ENCODE assay signal across 9 cellular contexts in the genomic region with DNA sequence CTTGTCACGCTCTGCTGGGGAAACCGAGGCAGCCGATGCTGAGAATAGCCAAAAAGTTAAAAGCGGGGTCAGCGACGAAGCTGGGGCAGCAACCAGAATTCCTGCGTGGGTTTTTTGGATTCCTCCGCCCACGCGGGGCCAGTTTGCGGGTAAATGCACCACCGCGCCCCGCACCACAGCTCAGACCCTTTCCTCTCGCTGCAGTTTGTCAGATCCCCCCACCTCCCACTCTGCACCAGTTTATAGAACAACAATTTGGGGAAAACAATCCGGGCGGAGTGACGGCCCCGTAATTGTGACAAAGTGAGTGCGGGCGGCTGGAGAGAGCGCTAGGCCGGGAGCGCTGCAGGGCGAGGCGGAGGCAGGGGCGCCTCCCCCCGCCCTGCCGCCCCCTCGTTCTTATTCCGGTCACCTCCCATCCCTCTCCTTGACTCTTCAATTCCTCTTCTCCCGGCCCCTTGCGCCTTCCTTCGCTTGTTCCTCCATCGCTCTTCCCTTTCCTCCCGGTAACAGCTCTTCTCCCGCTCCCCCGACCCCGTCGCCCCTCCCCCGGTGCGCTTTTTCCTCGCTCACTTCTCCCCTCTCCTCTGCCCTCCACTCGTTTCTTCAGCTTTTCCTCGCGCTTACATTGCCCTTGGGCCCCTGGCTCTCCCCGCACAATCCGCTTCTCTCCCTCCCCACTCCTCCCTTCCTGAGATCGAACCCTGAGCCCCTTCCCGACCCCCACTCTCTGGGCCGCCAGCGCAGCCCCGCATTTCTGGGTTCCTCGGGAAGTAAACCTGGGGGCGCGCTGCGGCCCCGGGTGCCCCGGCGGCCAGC. TPM values are rescaled to one million over a fixed set of nuclear protein-coding genes. Genes with fewer than 3 reads are reported as not detected.
DNase-seq lines count a peak whose midpoint lies in the region; ATAC-seq and TF ChIP-seq lines count a peak whose summit lies in the region.
"Had no signal": no experiment of that assay in that cellular context is flagged by ENCODE, and none has a peak within 500 bp of the region (broad histone marks: within the 10 kb centered on the region; RNA-seq: fewer than 3 reads in every experiment).

No MANE protein-coding gene starts in this region.

- H3K27me3 ChIP-seq in AG04450 (ENCODE audit: control insufficient read depth, insufficient read depth, low read length) (peaks cover 59% of the 10 kb centered on the region), breast epithelium (peaks cover 14 to 37% of the 10 kb centered on the region in 2 donors)
- H3K27me3 ChIP-seq in naive thymus-derived CD4-positive, alpha-beta T cell (ENCODE audit: control insufficient read depth in 2 of 2, insufficient read depth in 2 of 2, low read length in 2 of 2), result peaks cover 25 to 49% of the 10 kb centered on the region in 2 donors

- peaks cover 0 to 1% (median 0%) of the 10 kb centered on the region in 11 donors for H3K9me3 Mint-ChIP-seq in naive thymus-derived CD4-positive, alpha-beta T cell

- H3K4me1 Mint-ChIP-seq in naive thymus-derived CD4-positive, alpha-beta T cell, result peaks cover 12 to 47% (median 37%) of the 10 kb centered on the region in 7 donors

- CTCF ChIA-PET in AG04450 (lab: Charles Lee), result interaction anchor here (0.6 to 5.5 kb wide), 9 partner anchors 8 to 1284 kb away, joined by 3 to 123 read pairs (median 10); no protein-coding TSS in a partner anchor
- CTCF ChIA-PET in naive thymus-derived CD4-positive, alpha-beta T cell (lab: Charles Lee), result interaction anchor here (1.3 to 3.3 kb wide), 4 partner anchors 12 to 56 kb away, joined by 4 to 26 read pairs (median 16); a partner anchor contains a TSS

- H3K27ac Mint-ChIP-seq in naive thymus-derived CD4-positive, alpha-beta T cell, result no peak overlapping the region

- no peak for TF ChIP-seq POLR2A in breast epithelium (IDR thresholded peaks at IDR 0.05)

- intact Hi-C loops in breast epithelium (cut with DNase I; ENCODE audit: low total_unique reads) (loop anchor here (10.0 kb wide), 1 partner anchor 169 kb away; no protein-coding TSS in a partner anchor), mucosa of descending colon (cut with DNase I, micrococcal nuclease) (loop anchor here in 1 of 2 donors (10.0 kb wide), 1 partner anchor 61 kb away; no protein-coding TSS in a partner anchor)
- intact Hi-C loops in naive thymus-derived CD4-positive, alpha-beta T cell (cut with micrococcal nuclease), result loop anchor here in 1 of 2 donors (5.0 kb wide), 1 partner anchor 254 kb away; a partner anchor contains a TSS

- peak overlapping the region; percentile 54 to 94 (median 84) for H3K4me3 Mint-ChIP-seq in naive thymus-derived CD4-positive, alpha-beta T cell

- H3K4me3 ChIP-seq in AG04450 (ENCODE audit: low read depth, low read length), result peak overlapping the region; percentile 46
- peak overlapping the region; percentile 29 for H3K4me3 ChIP-seq in GM12865 (ENCODE audit: low read depth, low read length)
- peak overlapping the region; percentile 27 to 69 (median 52) for H3K4me3 ChIP-seq in breast epithelium
- H3K4me3 ChIP-seq in naive thymus-derived CD4-positive, alpha-beta T cell (ENCODE audit: low read length), result peak overlapping the region; percentile 85
- no peak overlapping the region for H3K4me3 ChIP-seq in mucosa of descending colon

- peaks cover 45 to 89% (median 62%) of the 10 kb centered on the region in 5 donors for H3K27me3 Mint-ChIP-seq in naive thymus-derived CD4-positive, alpha-beta T cell

- H3K36me3 ChIP-seq in breast epithelium (no peaks in the 10 kb centered on the region), mucosa of descending colon (ENCODE audit: low read depth) (no peaks in the 10 kb centered on the region)
- H3K36me3 ChIP-seq in naive thymus-derived CD4-positive, alpha-beta T cell (ENCODE audit: control insufficient read depth in 2 of 3, insufficient read depth in 3 of 3, low read length in 3 of 3), result no peaks in the 10 kb centered on the region

- no peak for ATAC-seq in naive thymus-derived CD4-positive, alpha-beta T cell
- ATAC-seq in GM19328 (IDR thresholded peaks at IDR 0.05; ENCODE audit: unreplicated experiment), result no peak
- no peak for ATAC-seq in mucosa of descending colon

- TF ChIP-seq CTCF in AG04450 (IDR thresholded peaks at IDR 0.05; ENCODE audit: low read depth, low read length), result no peak
- no peak for TF ChIP-seq CTCF in GM12865 (IDR thresholded peaks at IDR 0.05; ENCODE audit: insufficient read depth, low read depth, low read length, missing control alignments)
- no peak for TF ChIP-seq CTCF in breast epithelium (IDR thresholded peaks at IDR 0.05)
- no peak for TF ChIP-seq CTCF in mucosa of descending colon (IDR thresholded peaks at IDR 0.05)

- DNase-seq in AG04450 (ENCODE audit: low read depth, low spot score) (no peak), GM12865 (ENCODE audit: low read depth) (no peak), breast epithelium (ENCODE audit: low spot score in 2 of 2) (peak in 1 of 2 donors; percentile 7), T1000 (lab: John Stamatoyannopoulos, UW) (no peak), T-helper 9 cell (no peak), mucosa of descending colon (no peak)
- no peak for DNase-seq in naive thymus-derived CD4-positive, alpha-beta T cell

- H3K4me1 ChIP-seq in breast epithelium, result peaks cover 23% of the 10 kb centered on the region in 2 donors
- H3K4me1 ChIP-seq in naive thymus-derived CD4-positive, alpha-beta T cell (ENCODE audit: control insufficient read depth in 2 of 2, insufficient read depth in 2 of 2, low read length in 2 of 2), result peaks cover 44 to 52% of the 10 kb centered on the region in 2 donors
- peaks cover 51% of the 10 kb centered on the region for H3K4me1 ChIP-seq in mucosa of descending colon (ENCODE audit: low read depth)

- POLR2A ChIA-PET in AG04450 (lab: Yijun Ruan, JAX), result interaction anchor here (2.5 kb wide), 1 partner anchor 14 kb away, joined by 7 read pairs; no protein-coding TSS in a partner anchor
- POLR2A ChIA-PET in naive thymus-derived CD4-positive, alpha-beta T cell (lab: Charles Lee), result interaction anchor here (2.5 kb wide), 1 partner anchor 21 kb away, joined by 8 read pairs; a partner anchor contains a TSS

- H3K9me3 ChIP-seq in AG04450 (ENCODE audit: control insufficient read depth, insufficient read depth, low read length), result no peaks in the 10 kb centered on the region; the same call in 1 of the 2 replicates
- no peaks in the 10 kb centered on the region for H3K9me3 ChIP-seq in breast epithelium
- H3K9me3 ChIP-seq in naive thymus-derived CD4-positive, alpha-beta T cell (ENCODE audit: control insufficient read depth in 2 of 3, low read length in 3 of 3), result no peaks in the 10 kb centered on the region
- H3K9me3 ChIP-seq in mucosa of descending colon, result no peaks in the 10 kb centered on the region

- H3K27ac ChIP-seq in AG04450 (ENCODE audit: low read depth, low read length), result no peak overlapping the region
- no peak overlapping the region for H3K27ac ChIP-seq in breast epithelium
- no peak overlapping the region for H3K27ac ChIP-seq in naive thymus-derived CD4-positive, alpha-beta T cell (ENCODE audit: low read depth, low read length)

- H3K36me3 Mint-ChIP-seq in naive thymus-derived CD4-positive, alpha-beta T cell, result no peaks in the 10 kb centered on the region

RNA-seq across cellular contexts. Expression of a gene that starts 0.6 kb away (rescaled TPM):
- 11.3 and 12.2 TPM in 2 replicates for polyA plus RNA-seq in AG04450 (2011; rRNA removed)
- polyA minus RNA-seq in AG04450 (2011; rRNA and poly(A)+ RNA removed), result 6.9 and 7.1 TPM in 2 replicates
- 1 to 10 TPM in 2 of 3 donors, not detected in 1; 3.6 to 5.0 TPM for total RNA-seq in breast epithelium
- total RNA-seq in naive thymus-derived CD4-positive, alpha-beta T cell, result not detected
- not detected for polyA plus RNA-seq in naive thymus-derived CD4-positive, alpha-beta T cell
- 10 to 100 TPM in 2 of 3 donors, 1 to 10 TPM in 1; 6.7 to 45.7 (median 37.0) TPM for total RNA-seq in mucosa of descending colon

RNA-seq across cellular contexts. Expression of a gene that starts 9.1 kb away (rescaled TPM):
- polyA plus RNA-seq in AG04450 (2011; rRNA removed), result 0.06 TPM in 1 of 2 replicates, not detected in the other
- not detected in 2 replicates for polyA minus RNA-seq in AG04450 (2011; rRNA and poly(A)+ RNA removed)
- under 1 TPM in 2 of 3 donors, not detected in 1; 0.33 to 0.44 TPM for total RNA-seq in breast epithelium
- total RNA-seq in naive thymus-derived CD4-positive, alpha-beta T cell, result not detected
- polyA plus RNA-seq in naive thymus-derived CD4-positive, alpha-beta T cell, result not detected
- total RNA-seq in mucosa of descending colon, result not detected

RNA-seq across cellular contexts. Expression of a gene that starts 21.2 kb away (rescaled TPM):
- 78.2 and 100 TPM in 2 replicates for polyA plus RNA-seq in AG04450 (2011; rRNA removed)
- 63.4 and 80.5 TPM in 2 replicates for polyA minus RNA-seq in AG04450 (2011; rRNA and poly(A)+ RNA removed)
- total RNA-seq in breast epithelium (10 to 100 TPM; 13.8 to 24.0 (median 22.0) TPM), mucosa of descending colon (10 to 100 TPM; 15.0 to 19.8 (median 18.3) TPM)
- total RNA-seq in naive thymus-derived CD4-positive, alpha-beta T cell, result 1 to 10 TPM; 7.4 to 9.8 (median 8.9) TPM
- polyA plus RNA-seq in naive thymus-derived CD4-positive, alpha-beta T cell, result 1 to 10 TPM; 3.0 to 7.8 TPM

RNA-seq across cellular contexts. Expression of a gene that starts 23.0 kb away (rescaled TPM):
- 7.6 and 10.3 TPM in 2 replicates for polyA plus RNA-seq in AG04450 (2011; rRNA removed)
- 13.7 and 15.9 TPM in 2 replicates for polyA minus RNA-seq in AG04450 (2011; rRNA and poly(A)+ RNA removed)
- total RNA-seq in breast epithelium, result 1 to 10 TPM in 1 of 3 donors, under 1 TPM in 2; 0.29 to 1.8 (median 0.66) TPM
- total RNA-seq in naive thymus-derived CD4-positive, alpha-beta T cell, result 10 to 100 TPM in 1 of 5 experiments, 1 to 10 TPM in 2, under 1 TPM in 1, not detected in 1; 0.83 to 58.2 (median 1.3) TPM
- polyA plus RNA-seq in naive thymus-derived CD4-positive, alpha-beta T cell, result under 1 TPM in 1 of 2 donors, not detected in 1; 0.21 TPM
- total RNA-seq in mucosa of descending colon, result 10 to 100 TPM in 1 of 3 donors, 1 to 10 TPM in 2; 4.4 to 18.8 (median 5.8) TPM

RNA-seq across cellular contexts. Expression of a gene that starts 51.1 kb away (rescaled TPM):
- not detected in 2 replicates for polyA plus RNA-seq in AG04450 (2011; rRNA removed)
- not detected in 2 replicates for polyA minus RNA-seq in AG04450 (2011; rRNA and poly(A)+ RNA removed)
- 1 to 10 TPM in 1 of 3 donors, under 1 TPM in 1, not detected in 1; 0.96 to 2.0 TPM for total RNA-seq in breast epithelium
- total RNA-seq in naive thymus-derived CD4-positive, alpha-beta T cell, result not detected
- polyA plus RNA-seq in naive thymus-derived CD4-positive, alpha-beta T cell, result not detected
- total RNA-seq in mucosa of descending colon, result 10 to 100 TPM in 1 of 3 donors, 1 to 10 TPM in 2; 5.1 to 69.5 (median 8.6) TPM
- total RNA-seq: renal cortical epithelial cell had no signal
